ENCODE assay signal across 20 cellular contexts in the genomic region with DNA sequence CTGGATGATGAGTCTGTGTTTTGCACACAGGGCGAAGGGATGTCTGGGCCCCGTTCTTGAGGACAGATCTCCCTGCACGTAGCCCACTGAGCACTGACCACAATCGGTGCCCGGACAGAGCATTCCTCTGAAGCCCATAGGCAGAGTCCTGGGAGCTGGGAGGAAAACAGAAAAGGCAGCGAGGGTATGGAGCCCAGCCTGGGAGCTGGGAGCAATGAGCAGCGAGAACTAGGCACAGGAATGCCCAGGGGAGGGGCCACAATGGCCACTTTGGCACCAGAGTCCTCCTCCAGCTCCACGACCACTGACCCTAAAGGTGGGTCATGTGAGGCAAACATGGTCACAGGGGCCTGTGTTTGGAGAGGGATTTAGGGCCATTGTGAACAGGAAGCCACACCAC.
DNase-seq lines count a peak whose midpoint lies in the region; ATAC-seq and TF ChIP-seq lines count a peak whose summit lies in the region.
"Had no signal": no experiment of that assay in that cellular context is flagged by ENCODE, and none has a peak within 500 bp of the region (broad histone marks: within the 10 kb centered on the region; RNA-seq: fewer than 3 reads in every experiment).

No MANE protein-coding gene starts in this region.

- H3K27me3 ChIP-seq in right atrium auricular region (no peaks in the 10 kb centered on the region), endodermal cell (ENCODE audit: control insufficient read depth, insufficient read depth, low read length, poor library complexity, severe bottlenecking) (no peaks in the 10 kb centered on the region)

- H3K4me3 Mint-ChIP-seq in endodermal cell = no peak overlapping the region
- H3K4me3 Mint-ChIP-seq: CD8-positive, alpha-beta T cell; HFFc6; IgD-negative memory B cell had no signal

- H3K9ac ChIP-seq in endodermal cell (ENCODE audit: extremely low read depth, low read length, poor library complexity, severe bottlenecking) = no peak overlapping the region

- H3K4me1 ChIP-seq in right atrium auricular region (peaks cover 0 to 22% of the 10 kb centered on the region in 2 donors), endodermal cell (ENCODE audit: control insufficient read depth, insufficient read depth, low read length) (no peaks in the 10 kb centered on the region)
- H3K4me1 ChIP-seq: A549 had no signal

- H3K4me1 Mint-ChIP-seq in endodermal cell = no peaks in the 10 kb centered on the region
- H3K4me1 Mint-ChIP-seq: IgD-negative memory B cell had no signal

- intact Hi-C loops in left cardiac atrium (cut with DNase I) = no loop called here

- no peaks in the 10 kb centered on the region for H3K36me3 ChIP-seq in right atrium auricular region
- H3K36me3 ChIP-seq in endodermal cell (ENCODE audit: control insufficient read depth, insufficient read depth, low read length) = no peaks in the 10 kb centered on the region

- H3K9me3 ChIP-seq in right atrium auricular region = no peaks in the 10 kb centered on the region
- peaks cover 5% of the 10 kb centered on the region for H3K9me3 ChIP-seq in endodermal cell (ENCODE audit: control insufficient read depth, low read length)
- H3K9me3 ChIP-seq: A549 had no signal

- no peaks in the 10 kb centered on the region for H3K27me3 Mint-ChIP-seq in endodermal cell (ENCODE audit: insufficient read depth)

- H3K4me3 ChIP-seq in right atrium auricular region (no peak overlapping the region), endodermal cell (ENCODE audit: low read length) (no peak overlapping the region)
- H3K4me3 ChIP-seq: A549, GM12878 had no signal

- ATAC-seq in left cardiac atrium (no peak), HG02840 (IDR thresholded peaks at IDR 0.05; ENCODE audit: low FRiP score, unreplicated experiment) (no peak)
- ATAC-seq: CD8-positive, alpha-beta T cell; GM12878 had no signal

- H3K27ac ChIP-seq in right atrium auricular region (no peak overlapping the region), endodermal cell (ENCODE audit: low read depth, low read length) (no peak overlapping the region)
- H3K27ac ChIP-seq: 22Rv1, A549 had no signal

- 95 to 100% methylated on average over 8 of the region's 8 CpGs for WGBS in endodermal cell (ENCODE audit: insufficient coverage in 1 of 2, insufficient read length in 1 of 2), 2 experiments

- H3K9me3 Mint-ChIP-seq in endodermal cell = no peaks in the 10 kb centered on the region
- H3K9me3 Mint-ChIP-seq: CD8-positive, alpha-beta T cell; IgD-negative memory B cell had no signal

- no peaks in the 10 kb centered on the region for H3K36me3 Mint-ChIP-seq in endodermal cell (ENCODE audit: low read depth)
- H3K36me3 Mint-ChIP-seq: CD8-positive, alpha-beta T cell; IgD-negative memory B cell had no signal

- H3K27ac Mint-ChIP-seq in endodermal cell = no peak overlapping the region
- H3K27ac Mint-ChIP-seq: CD8-positive, alpha-beta T cell; HFFc6; IgD-negative memory B cell had no signal

- TF ChIP-seq POLR2A in erythroblast (IDR thresholded peaks at IDR 0.05; ENCODE audit: low read length) = no peak

- TF ChIP-seq CTCF in right atrium auricular region (IDR thresholded peaks at IDR 0.05) (no peak), endodermal cell (conservative IDR thresholded peaks at IDR 0.05) (no peak)

- peak; percentile 47 for DNase-seq in right atrium auricular region (ENCODE audit: low spot score)
- no peak for DNase-seq in left cardiac atrium
- peak; percentile 29 for DNase-seq in endodermal cell
- peak; percentile 51 for DNase-seq in mesenteric fat pad (ENCODE audit: low spot score)
- DNase-seq in NCI-H2196 treated with DMSO at 0.1 percent for 48 hours (lab: John Stamatoyannopoulos, UW; ENCODE audit: unreplicated experiment) = no peak
- no peak for DNase-seq in erythroblast (lab: John Stamatoyannopoulos, UW)
- DNase-seq: AML-193, DMS 273 treated with DMSO at 0.1 percent for 48 hours, DND-41, EL, GOT3, H7, HFFc6, KBM-7 had no signal

Comparison
In these comparisons a context has a peak if more than half of its experiments do, and no peak if none do; other contexts are left out.
1. DNase-seq: peak in right atrium auricular region (single experiment), endodermal cell (single experiment) and mesenteric fat pad (single experiment); none in left cardiac atrium (single experiment), NCI-H2196 treated with DMSO at 0.1 percent for 48 hours (single experiment) and erythroblast (0 of 2).